In genomic region chr12:14614704-14615121, GRCh38 we compare ENCODE assay signal across 8 cellular contexts. TPM values are rescaled to one million over a fixed set of nuclear protein-coding genes. Genes with fewer than 3 reads are reported as not detected.
DNase-seq lines count a peak whose midpoint lies in the region; ATAC-seq and TF ChIP-seq lines count a peak whose summit lies in the region.

No MANE protein-coding gene starts in this region.

- H3K9me2 ChIP-seq in PC-9 (ENCODE audit: insufficient read depth) = no peaks in the 10 kb centered on the region

- H3K4me1 Mint-ChIP-seq in dendritic cell treated with granulocyte-macrophage colony-stimulating factor and Interleukin-4, amounts not matched to agents 40 ng/mL and 50 ng/mL, for 4 days (ENCODE audit: low read depth) = peaks cover 41% of the 10 kb centered on the region

- no peaks in the 10 kb centered on the region for H3F3A ChIP-seq in PC-9 (ENCODE audit: insufficient read depth, low read depth)

- H4K20me1 ChIP-seq in PC-9 (ENCODE audit: insufficient read depth) = no peaks in the 10 kb centered on the region

- peak overlapping the region; percentile 48 for H3K4me3 Mint-ChIP-seq in dendritic cell treated with granulocyte-macrophage colony-stimulating factor and Interleukin-4, amounts not matched to agents 40 ng/mL and 50 ng/mL, for 4 days

- no peaks in the 10 kb centered on the region for H3K36me3 ChIP-seq in PC-9 (ENCODE audit: low read depth)
- no peaks in the 10 kb centered on the region for H3K36me3 ChIP-seq in testis (ENCODE audit: low read depth, missing control alignments)

- no peaks in the 10 kb centered on the region for H3K27me3 Mint-ChIP-seq in dendritic cell treated with granulocyte-macrophage colony-stimulating factor and Interleukin-4, amounts not matched to agents 40 ng/mL and 50 ng/mL, for 4 days

- no peak for TF ChIP-seq POLR2A in testis (IDR thresholded peaks at IDR 0.05)

- H3K27me3 ChIP-seq in PC-9 (ENCODE audit: insufficient read depth, low read depth) = no peaks in the 10 kb centered on the region
- no peaks in the 10 kb centered on the region for H3K27me3 ChIP-seq in testis

- H3K4me3 ChIP-seq in GM12865 (ENCODE audit: low read depth, low read length) (no peak overlapping the region), PC-9 (no peak overlapping the region), testis (no peak overlapping the region)

- H3K4me1 ChIP-seq in PC-9 (replicated peaks; ENCODE audit: insufficient read depth) (no peaks in the 10 kb centered on the region), testis (no peaks in the 10 kb centered on the region)

- BruUV-seq in PC-9 (replicated peaks; lab: Mats Ljungman, UMichigan) = no TSS peak

- intact Hi-C loops in dendritic cell treated with granulocyte-macrophage colony-stimulating factor and Interleukin-4, amounts not matched to agents 40 ng/mL and 50 ng/mL, for 4 days (cut with micrococcal nuclease) = loop anchor here (2.0 to 10.0 kb wide), 3 partner anchors 40 to 250 kb away; partner anchors contain the start of gene ATF7IP
- intact Hi-C loops in PC-9 (cut with micrococcal nuclease; ENCODE audit: unreplicated experiment) = no loop called here
- intact Hi-C loops in testis (cut with DNase I; ENCODE audit: low total_unique reads) = no loop called here

- peak; percentile 40 for ATAC-seq in GM21515 (IDR thresholded peaks at IDR 0.05; ENCODE audit: unreplicated experiment)
- ATAC-seq in HG03460 (IDR thresholded peaks at IDR 0.05; ENCODE audit: unreplicated experiment) = peak; percentile 31

- H3K27ac Mint-ChIP-seq in dendritic cell treated with granulocyte-macrophage colony-stimulating factor and Interleukin-4, amounts not matched to agents 40 ng/mL and 50 ng/mL, for 4 days = peak overlapping the region; percentile 85

- CTCF ChIA-PET in PC-9 (lab: Charles Lee) = no interaction called here

- TF ChIP-seq CTCF in GM12865 (IDR thresholded peaks at IDR 0.05; ENCODE audit: insufficient read depth, low read depth, low read length, missing control alignments) (no peak), PC-9 (conservative IDR thresholded peaks at IDR 0.05) (no peak), testis (IDR thresholded peaks at IDR 0.05) (no peak)

- H3K4me2 ChIP-seq in PC-9 = no peak overlapping the region

- H3K27ac ChIP-seq in PC-9 (no peak overlapping the region), testis (no peak overlapping the region)

- 74 to 82% methylated on average over 3 of the region's 3 CpGs for WGBS in testis, 2 donors

- no peaks in the 10 kb centered on the region for H3K9me3 ChIP-seq in PC-9 (ENCODE audit: insufficient read depth, low read depth)
- no peaks in the 10 kb centered on the region for H3K9me3 ChIP-seq in testis

- H3K79me2 ChIP-seq in PC-9 (ENCODE audit: low read depth) = no peaks in the 10 kb centered on the region

- POLR2A ChIA-PET in PC-9 (lab: Charles Lee; ENCODE audit: unreplicated experiment) = no interaction called here

- DNase-seq in GM12865 (ENCODE audit: low read depth) = peak; percentile 83
- no peak for DNase-seq in PC-9
- no peak for DNase-seq in activated effector memory CD4-positive, alpha-beta T cell treated with anti-CD3 and anti-CD28 coated beads, Interleukin-2, amount 50 U/mL, for 16 hours
- DNase-seq in NCI-H146 (lab: John Stamatoyannopoulos, UW) = no peak
- no peak for DNase-seq in testis

- peaks cover 21% of the 10 kb centered on the region for H3K36me3 Mint-ChIP-seq in dendritic cell treated with granulocyte-macrophage colony-stimulating factor and Interleukin-4, amounts not matched to agents 40 ng/mL and 50 ng/mL, for 4 days (ENCODE audit: low read depth)

- H3K9me3 Mint-ChIP-seq in dendritic cell treated with granulocyte-macrophage colony-stimulating factor and Interleukin-4, amounts not matched to agents 40 ng/mL and 50 ng/mL, for 4 days = peaks cover 22% of the 10 kb centered on the region

- no peak overlapping the region for H2AFZ ChIP-seq in PC-9

RNA-seq across cellular contexts. Expression of gene PLBD1, which starts 47.0 kb away (rescaled TPM):
- 13.8 and 17.8 TPM in 2 replicates for total RNA-seq in PC-9 (2021)
- 10 to 100 TPM in 1 of 2 donors, 1 to 10 TPM in 1; 9.3 to 10.7 TPM for total RNA-seq in testis
- 18.5 TPM for polyA plus RNA-seq in testis (ENCODE audit: insufficient read depth, low read depth, low replicate concordance)
